In the genomic region with DNA sequence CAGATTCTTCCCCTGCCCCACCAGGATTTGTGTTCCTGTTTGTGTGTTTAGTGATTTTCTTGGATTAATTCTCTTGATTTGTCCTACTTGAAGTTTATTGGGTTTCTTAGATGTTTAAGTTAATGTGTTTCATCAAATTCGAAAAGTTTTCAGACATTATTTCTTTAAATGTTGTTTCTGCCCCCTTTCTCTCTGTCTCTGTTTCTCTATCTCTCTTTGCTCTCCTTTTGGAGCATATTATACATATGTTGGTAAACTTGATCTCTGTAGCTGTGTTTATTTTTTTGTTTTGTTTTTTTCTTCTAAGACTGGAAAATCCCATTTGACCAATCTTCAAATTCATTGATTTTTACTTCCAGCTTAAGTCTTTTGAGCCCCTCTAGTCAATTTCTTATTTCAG, we compare ENCODE assay signal across 36 cellular contexts.
DNase-seq lines count a peak whose midpoint lies in the region; ATAC-seq, FAIRE-seq and TF ChIP-seq lines count a peak whose summit lies in the region.
"Had no signal": no experiment of that assay in that cellular context is flagged by ENCODE, and none has a peak within 500 bp of the region (broad histone marks: within the 10 kb centered on the region; RNA-seq: fewer than 3 reads in every experiment).

No MANE protein-coding gene starts in this region.

- H3K4me1 Mint-ChIP-seq in endodermal cell, result no peaks in the 10 kb centered on the region
- H3K4me1 Mint-ChIP-seq in activated CD4-positive, alpha-beta T cell treated with anti-CD3 and anti-CD28 coated beads, Interleukin-2, amount 10 ng/mL, durations not matched to agents 24 days and 14 days, result no peaks in the 10 kb centered on the region
- H3K4me1 Mint-ChIP-seq in activated CD4-positive, alpha-beta memory T cell treated with anti-CD3 and anti-CD28 coated beads for 36 hours (ENCODE audit: low read depth), result no peaks in the 10 kb centered on the region
- H3K4me1 Mint-ChIP-seq: B cell; CD14-positive monocyte; CD4-positive, alpha-beta memory T cell had no signal

- H3K4me1 ChIP-seq in HEK293 (ENCODE audit: control insufficient read depth, insufficient read depth, low read length) (no peaks in the 10 kb centered on the region), K562 (replicated peaks in 1 of 2; ENCODE audit: control insufficient read depth in 2 of 2, insufficient read depth in 2 of 2, low read length in 2 of 2) (no peaks in the 10 kb centered on the region), endodermal cell (ENCODE audit: control insufficient read depth, insufficient read depth, low read length) (no peaks in the 10 kb centered on the region), ascending aorta (no peaks in the 10 kb centered on the region)
- H3K4me1 ChIP-seq: A549; BE2C; BLaER1; BLaER1 treated with 17β-estradiol and CSF1 and Interleukin-3, amounts not matched to agents 10 nM and 100 nM; Caco-2 had no signal

- no peak overlapping the region for H2AFZ ChIP-seq in K562 (ENCODE audit: low read depth, low read length)

- H3K4me3 ChIP-seq in HEK293 (ENCODE audit: low read depth, low read length) (no peak overlapping the region), K562 (no peak overlapping the region), endodermal cell (ENCODE audit: low read length) (peak overlapping the region; percentile 32), ascending aorta (no peak overlapping the region)
- H3K4me3 ChIP-seq: A549; BLaER1; BLaER1 treated with 17β-estradiol and CSF1 and Interleukin-3, amounts not matched to agents 10 nM and 100 nM had no signal

- H3K9me1 ChIP-seq in K562 (ENCODE audit: control insufficient read depth, insufficient read depth, low read length), result no peaks in the 10 kb centered on the region

- TF ChIP-seq POLR2A in K562 (conservative IDR thresholded peaks at IDR 0.05), result no peak

- POLR2A ChIA-PET in HEK293 (lab: Yijun Ruan, JAX), result no interaction called here
- POLR2A ChIA-PET in K562 (lab: Yijun Ruan, JAX), result no interaction called here
- POLR2A ChIA-PET in activated CD4-positive, alpha-beta memory T cell treated with anti-CD3 and anti-CD28 coated beads for 36 hours (lab: Charles Lee), result no interaction called here

- no TSS peak for BruUV-seq in K562 (replicated peaks; lab: Mats Ljungman, UMichigan)

- H3K27ac Mint-ChIP-seq in endodermal cell, result no peak overlapping the region
- no peak overlapping the region for H3K27ac Mint-ChIP-seq in activated CD4-positive, alpha-beta T cell treated with anti-CD3 and anti-CD28 coated beads, Interleukin-2, amount 10 ng/mL, durations not matched to agents 24 days and 14 days
- no peak overlapping the region for H3K27ac Mint-ChIP-seq in activated CD4-positive, alpha-beta memory T cell treated with anti-CD3 and anti-CD28 coated beads for 36 hours
- H3K27ac Mint-ChIP-seq: B cell; CD14-positive monocyte; CD4-positive, alpha-beta memory T cell; CD4-positive, alpha-beta T cell; CD4-positive, CD25-positive, alpha-beta regulatory T cell; CD8-positive, alpha-beta memory T cell; CD8-positive, alpha-beta T cell had no signal

- intact Hi-C loops in K562 (cut with micrococcal nuclease), result no loop called here
- intact Hi-C loops in activated CD4-positive, alpha-beta T cell treated with anti-CD3 and anti-CD28 coated beads, Interleukin-2, amount 10 ng/mL, durations not matched to agents 24 days and 14 days (cut with micrococcal nuclease), result no loop called here
- intact Hi-C loops in ascending aorta (cut with DNase I), result no loop called here
- intact Hi-C loops in activated CD4-positive, alpha-beta memory T cell treated with anti-CD3 and anti-CD28 coated beads for 36 hours (cut with micrococcal nuclease), result no loop called here

- ATAC-seq in K562 (no peak), GM18520 (IDR thresholded peaks at IDR 0.05; ENCODE audit: unreplicated experiment) (no peak)
- ATAC-seq: A549; CD8-positive, alpha-beta T cell had no signal

- in situ Hi-C loops in K562 (cut with MboI), result no loop called here

- TF ChIP-seq EP300 in K562 (IDR thresholded peaks at IDR 0.05; ENCODE audit: low read length), result no peak

- no peaks in the 10 kb centered on the region for H3K79me2 ChIP-seq in K562 (ENCODE audit: control insufficient read depth, insufficient read depth, low read length)

- no peak overlapping the region for H3K9ac ChIP-seq in K562 (ENCODE audit: insufficient read depth in 1 of 2, low read depth in 2 of 2, low read length in 2 of 2)
- H3K9ac ChIP-seq in endodermal cell (ENCODE audit: extremely low read depth, low read length, poor library complexity, severe bottlenecking), result no peak overlapping the region
- H3K9ac ChIP-seq: BLaER1; BLaER1 treated with 17β-estradiol and CSF1 and Interleukin-3, amounts not matched to agents 10 nM and 100 nM had no signal

- no peaks in the 10 kb centered on the region for H3K27me3 ChIP-seq in K562 (ENCODE audit: control insufficient read depth in 2 of 2, insufficient read depth in 2 of 2, low read length in 2 of 2)
- no peaks in the 10 kb centered on the region for H3K27me3 ChIP-seq in endodermal cell (ENCODE audit: control insufficient read depth, insufficient read depth, low read length, poor library complexity, severe bottlenecking)
- no peaks in the 10 kb centered on the region for H3K27me3 ChIP-seq in ascending aorta
- H3K27me3 ChIP-seq: BE2C; BLaER1; BLaER1 treated with 17β-estradiol and CSF1 and Interleukin-3, amounts not matched to agents 10 nM and 100 nM had no signal

- no peaks in the 10 kb centered on the region for H3K27me3 Mint-ChIP-seq in endodermal cell (ENCODE audit: insufficient read depth)
- no peaks in the 10 kb centered on the region for H3K27me3 Mint-ChIP-seq in activated CD4-positive, alpha-beta T cell treated with anti-CD3 and anti-CD28 coated beads, Interleukin-2, amount 10 ng/mL, durations not matched to agents 24 days and 14 days
- H3K27me3 Mint-ChIP-seq in activated CD4-positive, alpha-beta memory T cell treated with anti-CD3 and anti-CD28 coated beads for 36 hours, result no peaks in the 10 kb centered on the region
- H3K27me3 Mint-ChIP-seq: B cell; CD4-positive, alpha-beta memory T cell; CD4-positive, alpha-beta T cell; CD4-positive, CD25-positive, alpha-beta regulatory T cell had no signal

- no peak overlapping the region for H3K4me3 Mint-ChIP-seq in endodermal cell
- no peak overlapping the region for H3K4me3 Mint-ChIP-seq in activated CD4-positive, alpha-beta T cell treated with anti-CD3 and anti-CD28 coated beads, Interleukin-2, amount 10 ng/mL, durations not matched to agents 24 days and 14 days
- H3K4me3 Mint-ChIP-seq in activated CD4-positive, alpha-beta memory T cell treated with anti-CD3 and anti-CD28 coated beads for 36 hours, result no peak overlapping the region
- H3K4me3 Mint-ChIP-seq: B cell; CD14-positive monocyte; CD4-positive, alpha-beta memory T cell; CD4-positive, alpha-beta T cell; CD4-positive, CD25-positive, alpha-beta regulatory T cell; CD8-positive, alpha-beta memory T cell; CD8-positive, alpha-beta T cell had no signal

- H3K36me3 ChIP-seq in HEK293 (ENCODE audit: control insufficient read depth in 2 of 2, insufficient read depth in 1 of 2, low read length in 2 of 2), result no peaks in the 10 kb centered on the region
- no peaks in the 10 kb centered on the region for H3K36me3 ChIP-seq in K562 (ENCODE audit: control insufficient read depth, insufficient read depth, low read length)
- peaks cover 38% of the 10 kb centered on the region for H3K36me3 ChIP-seq in endodermal cell (ENCODE audit: control insufficient read depth, insufficient read depth, low read length)
- H3K36me3 ChIP-seq in ascending aorta, result peaks cover 16 to 41% of the 10 kb centered on the region in 2 donors
- H3K36me3 ChIP-seq: BE2C had no signal

- DNase-seq in K562 (ENCODE audit: extremely low read depth in 1 of 4, low spot score in 3 of 4) (no peak), endodermal cell (no peak), ascending aorta (ENCODE audit: low spot score in 2 of 2) (no peak)
- no peak for DNase-seq in activated CD4-positive, alpha-beta T cell treated with anti-CD3 and anti-CD28 coated beads, Interleukin-2, amount 10 ng/mL, durations not matched to agents 24 days and 14 days
- DNase-seq in activated CD4-positive, alpha-beta memory T cell treated with anti-CD3 and anti-CD28 coated beads for 36 hours, result no peak
- DNase-seq: 8988T; ACHN; AML-193; BE2C; C1 segment of cervical spinal cord; Caco-2; Calu3; CD4-positive, alpha-beta memory T cell; CD4-positive, alpha-beta T cell; CD4-positive, CD25-positive, alpha-beta regulatory T cell; CD8-positive, alpha-beta memory T cell; CD8-positive, alpha-beta T cell; COR-L47; DMS 273 treated with DMSO at 0.1 percent for 48 hours; DMS153; DMS53; DMS79; DMS79 treated with DMSO at 0.1 percent for 48 hours; DND-41; EL had no signal

- FAIRE-seq in A204.1 (lab: Jason Lieb, UNC), result peak; percentile 79
- peak; percentile 71 for FAIRE-seq in K562 (lab: Jason Lieb, UNC)
- FAIRE-seq: A549, D721Med had no signal

- TF ChIP-seq RAD21 in K562 (CRISPR knock-in tag; conservative IDR thresholded peaks at IDR 0.05 in 1 of 2, IDR thresholded peaks at IDR 0.05 in 1 of 2), result no peak

- H4K20me1 ChIP-seq in K562 (replicated peaks; ENCODE audit: control insufficient read depth, insufficient read depth, low read length), result no peaks in the 10 kb centered on the region
- H4K20me1 ChIP-seq: BLaER1; BLaER1 treated with 17β-estradiol and CSF1 and Interleukin-3, amounts not matched to agents 10 nM and 100 nM had no signal

- CTCF ChIA-PET in HEK293 (lab: Yijun Ruan, JAX), result interaction anchor here (0.6 to 0.7 kb wide), 2 partner anchors 174 to 432 kb away, joined by 3 to 4 read pairs; no protein-coding TSS in a partner anchor
- CTCF ChIA-PET in K562 (lab: Yijun Ruan, JAX; ENCODE audit: low intra/inter-chr PET ratio), result no interaction called here
- CTCF ChIA-PET in activated CD4-positive, alpha-beta memory T cell treated with anti-CD3 and anti-CD28 coated beads for 36 hours (lab: Charles Lee), result interaction anchor here (0.8 kb wide), 1 partner anchor 193 kb away, joined by 3 read pairs; no protein-coding TSS in a partner anchor

- peaks cover 21% of the 10 kb centered on the region for H3K9me3 Mint-ChIP-seq in endodermal cell
- H3K9me3 Mint-ChIP-seq in activated CD4-positive, alpha-beta T cell treated with anti-CD3 and anti-CD28 coated beads, Interleukin-2, amount 10 ng/mL, durations not matched to agents 24 days and 14 days, result peaks cover 15% of the 10 kb centered on the region
- H3K9me3 Mint-ChIP-seq in activated CD4-positive, alpha-beta memory T cell treated with anti-CD3 and anti-CD28 coated beads for 36 hours, result peaks cover 12% of the 10 kb centered on the region

- WGBS in K562 (ENCODE audit: insufficient coverage, low coverage, missing lambda C conversion rate), result 10% methylated on average over 1 of the region's 1 CpG
- 73% methylated on average over 1 of the region's 1 CpG; no CpG with 5 or more reads in 1 of the 2 experiments for WGBS in endodermal cell (ENCODE audit: insufficient coverage in 1 of 2, insufficient read length in 1 of 2), 2 experiments

- H3K4me2 ChIP-seq in K562 (ENCODE audit: insufficient read depth, low read length), result no peak overlapping the region
- H3K4me2 ChIP-seq: A549; BLaER1; BLaER1 treated with 17β-estradiol and CSF1 and Interleukin-3, amounts not matched to agents 10 nM and 100 nM had no signal

- no peak overlapping the region for H3K27ac ChIP-seq in HEK293 (ENCODE audit: extremely low read depth, low read depth, low read length)
- H3K27ac ChIP-seq in K562 (ENCODE audit: extremely low read depth, low read depth, low read length), result no peak overlapping the region
- no peak overlapping the region for H3K27ac ChIP-seq in endodermal cell (ENCODE audit: low read depth, low read length)
- no peak overlapping the region for H3K27ac ChIP-seq in ascending aorta
- H3K27ac ChIP-seq: 22Rv1; A549; BLaER1; BLaER1 treated with 17β-estradiol and CSF1 and Interleukin-3, amounts not matched to agents 10 nM and 100 nM; C4-2B had no signal

- peaks cover 65% of the 10 kb centered on the region for H3K36me3 Mint-ChIP-seq in endodermal cell (ENCODE audit: low read depth)
- H3K36me3 Mint-ChIP-seq in activated CD4-positive, alpha-beta T cell treated with anti-CD3 and anti-CD28 coated beads, Interleukin-2, amount 10 ng/mL, durations not matched to agents 24 days and 14 days (ENCODE audit: low read depth), result peaks cover 34% of the 10 kb centered on the region
- peaks cover 48% of the 10 kb centered on the region for H3K36me3 Mint-ChIP-seq in activated CD4-positive, alpha-beta memory T cell treated with anti-CD3 and anti-CD28 coated beads for 36 hours

- TF ChIP-seq CTCF in HEK293 (tag by site-specific recombination; IDR thresholded peaks at IDR 0.05) (no peak), K562 (IDR thresholded peaks at IDR 0.05 in 2 of 3, conservative IDR thresholded peaks at IDR 0.05 in 1 of 3; ENCODE audit: insufficient read depth in 2 of 3, low read depth in 1 of 3, low read length in 3 of 3) (no peak), endodermal cell (conservative IDR thresholded peaks at IDR 0.05) (no peak), ascending aorta (IDR thresholded peaks at IDR 0.05) (no peak)

- H3K9me3 ChIP-seq in HEK293 (ENCODE audit: control insufficient read depth, insufficient read depth, low read depth, low read length), result no peaks in the 10 kb centered on the region
- H3K9me3 ChIP-seq in K562 (replicated peaks; ENCODE audit: control insufficient read depth, insufficient read depth, low read depth, low read length), result no peaks in the 10 kb centered on the region
- peaks cover 29% of the 10 kb centered on the region for H3K9me3 ChIP-seq in endodermal cell (ENCODE audit: control insufficient read depth, low read length)
- H3K9me3 ChIP-seq in ascending aorta, result no peaks in the 10 kb centered on the region
- H3K9me3 ChIP-seq: BE2C had no signal
